Comparison of ENCODE assay signal across 8 cellular contexts in genomic region chr6:12232339-12232738, GRCh38. TPM values are rescaled to one million over a fixed set of nuclear protein-coding genes. Genes with fewer than 3 reads are reported as not detected.
DNase-seq lines count a peak whose midpoint lies in the region; ATAC-seq and TF ChIP-seq lines count a peak whose summit lies in the region.
"Had no signal": no experiment of that assay in that cellular context is flagged by ENCODE, and none has a peak within 500 bp of the region (broad histone marks: within the 10 kb centered on the region; RNA-seq: fewer than 3 reads in every experiment).

No MANE protein-coding gene starts in this region.

- no peak overlapping the region for H2AFZ ChIP-seq in PC-3 (ENCODE audit: low read length)

- H3K27ac ChIP-seq in PC-3 (ENCODE audit: low read length) (no peak overlapping the region), neutrophil (peak overlapping the region; percentile 93)

- H3K4me3 ChIP-seq in PC-3 (ENCODE audit: low read length) (no peak overlapping the region), neutrophil (ENCODE audit: low read depth in 1 of 2, low read length in 1 of 2) (no peak overlapping the region)

- ATAC-seq in GM18499 (IDR thresholded peaks at IDR 0.05; ENCODE audit: insufficient read depth, unreplicated experiment) (peak; percentile 56), GM21786 (IDR thresholded peaks at IDR 0.05; ENCODE audit: unreplicated experiment) (peak; percentile 47), PC-3 (no peak), HG03039 (IDR thresholded peaks at IDR 0.05; ENCODE audit: unreplicated experiment) (no peak)
- ATAC-seq: esophagus mucosa had no signal

- H3K27me3 ChIP-seq in PC-3 (ENCODE audit: low read length), result no peaks in the 10 kb centered on the region
- no peaks in the 10 kb centered on the region for H3K27me3 ChIP-seq in neutrophil

- DNase-seq in PC-3 (peak; percentile 5), NCI-H2196 treated with DMSO at 0.1 percent for 48 hours (lab: John Stamatoyannopoulos, UW; ENCODE audit: unreplicated experiment) (no peak), NCI-H2029 treated with DMSO at 0.1 percent for 48 hours (lab: John Stamatoyannopoulos, UW) (no peak)

- H4K20me1 ChIP-seq in PC-3 (ENCODE audit: low read length), result no peaks in the 10 kb centered on the region

- POLR2A ChIA-PET in PC-3 (lab: Charles Lee; ENCODE audit: unreplicated experiment), result no interaction called here

- H3F3A ChIP-seq in PC-3 (ENCODE audit: low read length, unreplicated experiment), result no peaks in the 10 kb centered on the region

- no peaks in the 10 kb centered on the region for H3K36me3 ChIP-seq in PC-3 (ENCODE audit: low read depth, low read length)
- H3K36me3 ChIP-seq in neutrophil, result no peaks in the 10 kb centered on the region

- no TSS peak for BruUV-seq in PC-3 (replicated peaks; lab: Mats Ljungman, UMichigan)

- no peaks in the 10 kb centered on the region for H3K79me2 ChIP-seq in PC-3 (ENCODE audit: low read length)

- peaks cover 10% of the 10 kb centered on the region for H3K4me1 ChIP-seq in PC-3 (ENCODE audit: insufficient read depth, low read length)
- peaks cover 33 to 40% of the 10 kb centered on the region in 2 experiments for H3K4me1 ChIP-seq in neutrophil (ENCODE audit: control insufficient read depth in 1 of 2, insufficient read depth in 1 of 2, low read depth in 1 of 2, low read length in 1 of 2)

- CTCF ChIA-PET in PC-3 (lab: Charles Lee), result no interaction called here

- no peak overlapping the region for H3K9ac ChIP-seq in PC-3 (ENCODE audit: low read length)

- TF ChIP-seq CTCF in PC-3 (conservative IDR thresholded peaks at IDR 0.05; ENCODE audit: low read depth, low read length), result no peak
- no peak for TF ChIP-seq CTCF in neutrophil (IDR thresholded peaks at IDR 0.05)

- H3K9me3 ChIP-seq in PC-3 (ENCODE audit: low read length) (no peaks in the 10 kb centered on the region), neutrophil (no peaks in the 10 kb centered on the region)

- H3K4me2 ChIP-seq in PC-3 (ENCODE audit: low read length), result no peak overlapping the region

- intact Hi-C loops in PC-3 (cut with micrococcal nuclease), result loop anchor here (5.0 kb wide), 1 partner anchor 190 kb away; no protein-coding TSS in a partner anchor

- H3K9me2 ChIP-seq in PC-3 (replicated peaks; ENCODE audit: low read length), result no peaks in the 10 kb centered on the region

RNA-seq across cellular contexts. Expression of gene EDN1, which starts 57.8 kb away (rescaled TPM):
- 21.9 and 25.6 TPM in 2 replicates for total RNA-seq in PC-3 (2014; rRNA removed)

Comparison
In these comparisons a context has a peak if more than half of its experiments do, and no peak if none do; other contexts are left out.
1. ATAC-seq: peak in GM18499 (single experiment) and GM21786 (single experiment); none in PC-3 (single experiment) and HG03039 (single experiment).